In genomic region chr12:57130941-57131340, GRCh38 we compare ENCODE assay signal across 12 cellular contexts. TPM values are rescaled to one million over a fixed set of nuclear protein-coding genes. Genes with fewer than 3 reads are reported as not detected.
A peak's percentile ranks its signal among the peaks of the same experiment; 100 is the strongest.
DNase-seq lines count a peak whose midpoint lies in the region; ATAC-seq, FAIRE-seq and TF ChIP-seq lines count a peak whose summit lies in the region.
"Had no signal": no experiment of that assay in that cellular context is flagged by ENCODE, and none has a peak within 500 bp of the region (broad histone marks: within the 10 kb centered on the region; RNA-seq: fewer than 3 reads in every experiment).

No MANE protein-coding gene starts in this region.

- H3K27me3 ChIP-seq in Caco-2 (replicated peaks; ENCODE audit: control insufficient read depth, insufficient read depth, low read length) (no peaks in the 10 kb centered on the region), HepG2 (ENCODE audit: control insufficient read depth in 1 of 2, insufficient read depth in 2 of 2, low read length in 2 of 2) (no peaks in the 10 kb centered on the region; a peak in 1 of 5 replicates), small intestine (ENCODE audit: control insufficient read depth in 2 of 2, insufficient read depth in 2 of 2, low read length in 2 of 2) (no peaks in the 10 kb centered on the region)
- H3K27me3 ChIP-seq in effector memory CD4-positive, alpha-beta T cell (replicated peaks; ENCODE audit: control insufficient read depth, insufficient read depth, low read length, poor library complexity, severe bottlenecking) = no peaks in the 10 kb centered on the region

- no peaks in the 10 kb centered on the region for H3K27me3 Mint-ChIP-seq in Caco-2 (ENCODE audit: insufficient read depth, unreplicated experiment)
- no peaks in the 10 kb centered on the region for H3K27me3 Mint-ChIP-seq in activated T-helper 17 cell treated with anti-CD3 and anti-CD28 coated beads, Interleukin-2, amount 50 U/mL, for 72 hours
- H3K27me3 Mint-ChIP-seq in activated CD4-positive, alpha-beta T cell treated with anti-CD3 and anti-CD28 coated beads for 36 hours = peaks cover 2% of the 10 kb centered on the region

- TF ChIP-seq EP300 in HepG2 (IDR thresholded peaks at IDR 0.05; ENCODE audit: low read depth in 2 of 2, low read length in 2 of 2) (peak in 1 of 2 experiments; percentile 73; a peak in 2 of 4 replicates), HepG2 (CRISPR knock-in tag; IDR thresholded peaks at IDR 0.05; ENCODE audit: borderline replicate concordance) (no peak)

- H4K20me1 ChIP-seq in HepG2 (ENCODE audit: insufficient read depth, low read length) = peaks cover 31% of the 10 kb centered on the region

- H3K4me3 Mint-ChIP-seq in Caco-2 (ENCODE audit: unreplicated experiment) = peak overlapping the region; percentile 59
- H3K4me3 Mint-ChIP-seq in activated T-helper 17 cell treated with anti-CD3 and anti-CD28 coated beads, Interleukin-2, amount 50 U/mL, for 72 hours = no peak overlapping the region
- H3K4me3 Mint-ChIP-seq in activated CD4-positive, alpha-beta T cell treated with anti-CD3 and anti-CD28 coated beads for 36 hours = no peak overlapping the region
- H3K4me3 Mint-ChIP-seq: activated CD4-positive, alpha-beta T cell treated with anti-CD3 and anti-CD28 coated beads, Interleukin-2, amount 10 ng/mL, durations not matched to agents 7 days and 5 days had no signal

- BruUV-seq in Caco-2 (replicated peaks; lab: Mats Ljungman, UMichigan) = no TSS peak
- no TSS peak for BruUV-seq in HepG2 (replicated peaks; lab: Mats Ljungman, UMichigan)

- H3K4me3 ChIP-seq in Caco-2 (ENCODE audit: low read depth, low read length) (peak overlapping the region; percentile 7; the same call in 1 of the 2 replicates), HepG2 (replicated peaks in 1 of 3; ENCODE audit: insufficient read depth in 1 of 3, low read depth in 2 of 3, low read length in 3 of 3) (peak overlapping the region; percentile 87 to 96 (median 88); a peak in 5 of 6 replicates), small intestine (ENCODE audit: low read depth in 1 of 2, low read length in 2 of 2) (peak overlapping the region in 1 of 2 donors; percentile 78)
- H3K4me3 ChIP-seq in effector memory CD4-positive, alpha-beta T cell (ENCODE audit: insufficient read depth, low read depth, low read length, poor library complexity, severe bottlenecking) = no peak overlapping the region

- H3K27ac ChIP-seq in HepG2 (ENCODE audit: extremely low read length, insufficient read depth, low read length) (peak overlapping the region; percentile 40), small intestine (ENCODE audit: low read depth in 1 of 2, low read length in 1 of 2) (peak overlapping the region; percentile 17 to 29)
- no peak overlapping the region for H3K27ac ChIP-seq in effector memory CD4-positive, alpha-beta T cell (ENCODE audit: insufficient read depth, low read length, poor library complexity, severe bottlenecking)
- H3K27ac ChIP-seq: neutrophil had no signal

- peak overlapping the region; percentile 76 for H3K9ac ChIP-seq in HepG2 (ENCODE audit: insufficient read depth, low read depth, low read length)

- ATAC-seq in activated T-helper 17 cell treated with anti-CD3 and anti-CD28 coated beads, Interleukin-2, amount 50 U/mL, for 72 hours (replicated peaks) = no peak
- ATAC-seq in HepG2 (peak; percentile 18), GM21576 (IDR thresholded peaks at IDR 0.05; ENCODE audit: unreplicated experiment) (no peak)
- ATAC-seq in activated CD4-positive, alpha-beta T cell treated with anti-CD3 and anti-CD28 coated beads for 36 hours = no peak

- TF ChIP-seq CTCF in Caco-2 (IDR thresholded peaks at IDR 0.05; ENCODE audit: insufficient read depth in 1 of 2, low read depth in 1 of 2, low read length in 1 of 2, severe bottlenecking in 1 of 2, unreplicated experiment in 1 of 2) (no peak), HepG2 (CRISPR knock-in tag; IDR thresholded peaks at IDR 0.05) (no peak)

- no peak overlapping the region for H2AFZ ChIP-seq in HepG2 (ENCODE audit: low read length)

- TF ChIP-seq POLR2A in HepG2 (IDR thresholded peaks at IDR 0.05; ENCODE audit: insufficient read depth in 1 of 2, low read depth in 2 of 2, low read length in 2 of 2) = no peak

- H3K36me3 ChIP-seq in Caco-2 (ENCODE audit: control insufficient read depth, insufficient read depth, low read length) (no peaks in the 10 kb centered on the region), HepG2 (replicated peaks in 1 of 2; ENCODE audit: control insufficient read depth in 1 of 2, insufficient read depth in 2 of 2, low read length in 2 of 2) (peaks cover 5 to 7% of the 10 kb centered on the region in 2 experiments; a peak in 2 of 5 replicates), small intestine (ENCODE audit: control insufficient read depth in 2 of 2, insufficient read depth in 2 of 2, low read length in 2 of 2) (peaks cover 0 to 4% of the 10 kb centered on the region in 2 donors)
- H3K36me3 ChIP-seq in effector memory CD4-positive, alpha-beta T cell (ENCODE audit: control insufficient read depth, insufficient read depth, low read length) = no peaks in the 10 kb centered on the region
- H3K36me3 ChIP-seq: neutrophil had no signal

- H3K36me3 Mint-ChIP-seq in Caco-2 (ENCODE audit: insufficient read depth, unreplicated experiment) = peaks cover 35% of the 10 kb centered on the region
- H3K36me3 Mint-ChIP-seq in activated T-helper 17 cell treated with anti-CD3 and anti-CD28 coated beads, Interleukin-2, amount 50 U/mL, for 72 hours (ENCODE audit: low read depth) = no peaks in the 10 kb centered on the region
- H3K36me3 Mint-ChIP-seq in activated CD4-positive, alpha-beta T cell treated with anti-CD3 and anti-CD28 coated beads for 36 hours (ENCODE audit: low read depth) = no peaks in the 10 kb centered on the region

- 14% methylated on average over 2 of the region's 2 CpGs for WGBS in HepG2 (ENCODE audit: low lambda C conversion rate)
- 15 to 46% (median 26%) methylated on average over 2 of the region's 2 CpGs for WGBS in small intestine, 3 donors

- POLR2A ChIA-PET in Caco-2 (lab: Charles Lee) (no interaction called here), HepG2 (lab: Yijun Ruan, JAX) (interaction anchor here (0.7 to 16.0 kb wide), 7 partner anchors 6 to 105 kb away, joined by 3 to 827 read pairs (median 20); partner anchors contain the start of genes LRP1-AS and STAT6)
- POLR2A ChIA-PET in activated CD4-positive, alpha-beta T cell treated with anti-CD3 and anti-CD28 coated beads for 36 hours (lab: Charles Lee) = no interaction called here

- H3K4me1 ChIP-seq in Caco-2 (peaks cover 51% of the 10 kb centered on the region), HepG2 (ENCODE audit: insufficient read depth, low read length) (peaks cover 74% of the 10 kb centered on the region), small intestine (ENCODE audit: control insufficient read depth in 2 of 2, insufficient read depth in 1 of 2, low read depth in 1 of 2, low read length in 1 of 2) (peaks cover 1 to 15% of the 10 kb centered on the region in 2 donors)
- peaks cover 14% of the 10 kb centered on the region for H3K4me1 ChIP-seq in effector memory CD4-positive, alpha-beta T cell (ENCODE audit: control insufficient read depth, insufficient read depth, low read length, poor library complexity, severe bottlenecking)

- H3K27ac Mint-ChIP-seq in Caco-2 (ENCODE audit: unreplicated experiment) = no peak overlapping the region
- H3K27ac Mint-ChIP-seq in activated T-helper 17 cell treated with anti-CD3 and anti-CD28 coated beads, Interleukin-2, amount 50 U/mL, for 72 hours = peak overlapping the region; percentile 6
- no peak overlapping the region for H3K27ac Mint-ChIP-seq in activated CD4-positive, alpha-beta T cell treated with anti-CD3 and anti-CD28 coated beads for 36 hours
- H3K27ac Mint-ChIP-seq: activated CD4-positive, alpha-beta T cell treated with anti-CD3 and anti-CD28 coated beads, Interleukin-2, amount 10 ng/mL, durations not matched to agents 7 days and 5 days had no signal

- no peak for TF ChIP-seq RAD21 in HepG2 (CRISPR knock-in tag; IDR thresholded peaks at IDR 0.05)

- peak overlapping the region; percentile 94 for H3K4me2 ChIP-seq in HepG2 (ENCODE audit: low read depth, low read length)

- DNase-seq in Caco-2 = peak in 1 of 2 experiments; percentile 31
- DNase-seq in HepG2 (ENCODE audit: low spot score) = peak; percentile 73
- DNase-seq in small intestine = peak; percentile 66
- DNase-seq in activated CD4-positive, alpha-beta T cell treated with anti-CD3 and anti-CD28 coated beads for 36 hours = no peak
- DNase-seq in NCI-H146 treated with DMSO at 0.1 percent for 48 hours (lab: John Stamatoyannopoulos, UW; ENCODE audit: unreplicated experiment) = no peak
- DNase-seq in effector memory CD4-positive, alpha-beta T cell = no peak
- DNase-seq: activated CD4-positive, alpha-beta T cell treated with anti-CD3 and anti-CD28 coated beads, Interleukin-2, amount 10 ng/mL, durations not matched to agents 7 days and 5 days; NCI-H1930 had no signal

- intact Hi-C loops in Caco-2 (cut with micrococcal nuclease; ENCODE audit: unreplicated experiment) (no loop called here), HepG2 (cut with micrococcal nuclease; ENCODE audit: unreplicated experiment) (loop anchor here (1.0 kb wide), 1 partner anchor 98 kb away; the partner anchor contains the start of gene SHMT2)
- intact Hi-C loops in activated CD4-positive, alpha-beta T cell treated with anti-CD3 and anti-CD28 coated beads for 36 hours (cut with DNase I, micrococcal nuclease) = no loop called here

- FAIRE-seq in HepG2 (lab: Jason Lieb, UNC) = peak; percentile 81
- no peak for FAIRE-seq in small intestine (lab: Jason Lieb, UNC)

- in situ Hi-C loops in HepG2 (cut with HindIII; ENCODE audit: extremely low pct_ligation_motif_present, low pct_unique_long_range_greater_than_20kb) = loop anchor here (5.0 kb wide), 1 partner anchor 46 kb away; no protein-coding TSS in a partner anchor

- H3K9me3 ChIP-seq in Caco-2 (no peaks in the 10 kb centered on the region), HepG2 (ENCODE audit: low read length) (no peaks in the 10 kb centered on the region), small intestine (ENCODE audit: control insufficient read depth, low read depth) (no peaks in the 10 kb centered on the region)
- H3K9me3 ChIP-seq in effector memory CD4-positive, alpha-beta T cell (ENCODE audit: control insufficient read depth, low read length) = no peaks in the 10 kb centered on the region
- H3K9me3 ChIP-seq: neutrophil had no signal

- H3K9me3 Mint-ChIP-seq in Caco-2 (ENCODE audit: unreplicated experiment) = no peaks in the 10 kb centered on the region
- no peaks in the 10 kb centered on the region for H3K9me3 Mint-ChIP-seq in activated T-helper 17 cell treated with anti-CD3 and anti-CD28 coated beads, Interleukin-2, amount 50 U/mL, for 72 hours
- no peaks in the 10 kb centered on the region for H3K9me3 Mint-ChIP-seq in activated CD4-positive, alpha-beta T cell treated with anti-CD3 and anti-CD28 coated beads for 36 hours (ENCODE audit: low read depth)
- H3K9me3 Mint-ChIP-seq: activated CD4-positive, alpha-beta T cell treated with anti-CD3 and anti-CD28 coated beads, Interleukin-2, amount 10 ng/mL, durations not matched to agents 7 days and 5 days had no signal

- H3K79me2 ChIP-seq in HepG2 (ENCODE audit: insufficient read depth, low read length) = peaks cover 64% of the 10 kb centered on the region

- CTCF ChIA-PET in Caco-2 (lab: Charles Lee) (interaction anchor here (0.6 to 0.8 kb wide), 2 partner anchors 19 to 324 kb away, joined by 3 read pairs; partner anchors contain the start of gene INHBE), HepG2 (lab: Yijun Ruan, JAX; ENCODE audit: low intra/inter-chr PET ratio, low total read pairs) (no interaction called here)
- CTCF ChIA-PET in activated CD4-positive, alpha-beta T cell treated with anti-CD3 and anti-CD28 coated beads for 36 hours (lab: Charles Lee) = interaction anchor here (0.6 to 2.4 kb wide), 5 partner anchors 19 to 91 kb away, joined by 3 to 9 read pairs (median 4); partner anchors contain the start of gene STAT6

- peaks cover 54% of the 10 kb centered on the region for H3K4me1 Mint-ChIP-seq in Caco-2 (ENCODE audit: low read depth, unreplicated experiment)
- no peaks in the 10 kb centered on the region for H3K4me1 Mint-ChIP-seq in activated T-helper 17 cell treated with anti-CD3 and anti-CD28 coated beads, Interleukin-2, amount 50 U/mL, for 72 hours
- peaks cover 22% of the 10 kb centered on the region for H3K4me1 Mint-ChIP-seq in activated CD4-positive, alpha-beta T cell treated with anti-CD3 and anti-CD28 coated beads for 36 hours

RNA-seq across cellular contexts. Expression of gene LRP1, which starts 2.7 kb away (rescaled TPM):
- total RNA-seq in Caco-2 (2022) = 106 and 111 TPM in 2 replicates
- total RNA-seq in activated T-helper 17 cell treated with anti-CD3 and anti-CD28 coated beads, Interleukin-2, amount 50 U/mL, for 72 hours = 10 to 100 TPM in 1 of 2 donors, 1 to 10 TPM in 1; 2.4 to 20.2 TPM
- total RNA-seq in HepG2 (2016; rRNA removed; fragmentation: Illumina TruSeq; extraction: Trizol) = 14.7 and 16.5 TPM in 2 replicates
- 7.0 and 7.1 TPM in 2 replicates for total RNA-seq in HepG2 (2016; cell fraction: cytosol; rRNA removed; fragmentation: Illumina TruSeq; extraction: Trizol; ENCODE audit: low read depth)
- total RNA-seq in HepG2 (2016; cell fraction: insoluble cytoplasmic fraction; rRNA removed; fragmentation: Illumina TruSeq; extraction: Trizol) = 12.6 and 13.0 TPM in 2 replicates
- 9.7 and 10.2 TPM in 2 replicates for total RNA-seq in HepG2 (2016; cell fraction: membrane; rRNA removed; fragmentation: Illumina TruSeq; extraction: Trizol)
- total RNA-seq in HepG2 (2016; cell fraction: nucleus; rRNA removed; fragmentation: Illumina TruSeq; extraction: Trizol) = 47.7 and 58.7 TPM in 2 replicates
- polyA plus RNA-seq in HepG2 (2011; rRNA removed) = 30.8 and 33.6 TPM in 2 replicates
- 30.4 and 39.0 TPM in 2 replicates for polyA plus RNA-seq in HepG2 (2011; cell fraction: cytosol; rRNA removed)
- polyA plus RNA-seq in HepG2 (2011; cell fraction: nucleus; rRNA removed) = 188 and 243 TPM in 2 replicates
- 92.4 and 98.3 TPM in 2 replicates for polyA plus RNA-seq in HepG2 (2012)
- 2.5 TPM in 2 replicates for polyA plus RNA-seq in HepG2 (2016; cell fraction: cytosol; fragmentation: Illumina TruSeq; extraction: Trizol; ENCODE audit: low read depth)
- polyA plus RNA-seq in HepG2 (2016; cell fraction: insoluble cytoplasmic fraction; fragmentation: Illumina TruSeq; extraction: Trizol; ENCODE audit: low read depth) = 11.6 and 18.1 TPM in 2 replicates
- polyA plus RNA-seq in HepG2 (2016; cell fraction: membrane; fragmentation: Illumina TruSeq; extraction: Trizol; ENCODE audit: low read depth) = 4.9 TPM in 2 replicates
- polyA plus RNA-seq in HepG2 (2016; cell fraction: nucleus; fragmentation: Illumina TruSeq; extraction: Trizol; ENCODE audit: insufficient read depth, low read depth) = 95.2 and 99.3 TPM in 2 replicates
- 6.6 and 218 TPM in 2 replicates for polyA minus RNA-seq in HepG2 (2011; rRNA and poly(A)+ RNA removed; ENCODE audit: low replicate concordance)
- polyA minus RNA-seq in HepG2 (2011; cell fraction: cytosol; rRNA and poly(A)+ RNA removed) = 92.2 and 104 TPM in 2 replicates
- 85.0 and 102 TPM in 2 replicates for polyA minus RNA-seq in HepG2 (2011; cell fraction: nucleus; rRNA and poly(A)+ RNA removed)
- 10 to 100 TPM; 24.3 to 47.5 (median 35.8) TPM for polyA plus RNA-seq in small intestine
- 1 to 10 TPM; 1.8 to 2.7 TPM for total RNA-seq in activated CD4-positive, alpha-beta T cell treated with anti-CD3 and anti-CD28 coated beads for 36 hours

RNA-seq across cellular contexts. Expression of gene LRP1-AS, which starts 16.5 kb away (rescaled TPM):
- total RNA-seq in Caco-2 (2022) (not detected in 2 replicates), HepG2 (2016; rRNA removed; fragmentation: Illumina TruSeq; extraction: Trizol) (not detected in 2 replicates)
- total RNA-seq in activated T-helper 17 cell treated with anti-CD3 and anti-CD28 coated beads, Interleukin-2, amount 50 U/mL, for 72 hours = not detected
- not detected in 2 replicates for total RNA-seq in HepG2 (2016; cell fraction: cytosol; rRNA removed; fragmentation: Illumina TruSeq; extraction: Trizol; ENCODE audit: low read depth)
- total RNA-seq in HepG2 (2016; cell fraction: insoluble cytoplasmic fraction; rRNA removed; fragmentation: Illumina TruSeq; extraction: Trizol) = not detected in 2 replicates
- total RNA-seq in HepG2 (2016; cell fraction: membrane; rRNA removed; fragmentation: Illumina TruSeq; extraction: Trizol) = not detected in 2 replicates
- total RNA-seq in HepG2 (2016; cell fraction: nucleus; rRNA removed; fragmentation: Illumina TruSeq; extraction: Trizol) = not detected in 2 replicates
- polyA plus RNA-seq in HepG2 (2011; rRNA removed) (0.20 TPM in 1 of 2 replicates, not detected in the other), small intestine (under 1 TPM in 1 of 3 donors, not detected in 2; 0.15 TPM)
- not detected in 2 replicates for polyA plus RNA-seq in HepG2 (2011; cell fraction: cytosol; rRNA removed)
- not detected in 2 replicates for polyA plus RNA-seq in HepG2 (2011; cell fraction: nucleus; rRNA removed)
- polyA plus RNA-seq in HepG2 (2012) = not detected in 2 replicates
- not detected in 2 replicates for polyA plus RNA-seq in HepG2 (2016; cell fraction: cytosol; fragmentation: Illumina TruSeq; extraction: Trizol; ENCODE audit: low read depth)
- polyA plus RNA-seq in HepG2 (2016; cell fraction: insoluble cytoplasmic fraction; fragmentation: Illumina TruSeq; extraction: Trizol; ENCODE audit: low read depth) = not detected in 2 replicates
- polyA plus RNA-seq in HepG2 (2016; cell fraction: membrane; fragmentation: Illumina TruSeq; extraction: Trizol; ENCODE audit: low read depth) = not detected in 2 replicates
- not detected in 2 replicates for polyA plus RNA-seq in HepG2 (2016; cell fraction: nucleus; fragmentation: Illumina TruSeq; extraction: Trizol; ENCODE audit: insufficient read depth, low read depth)
- polyA minus RNA-seq in HepG2 (2011; rRNA and poly(A)+ RNA removed; ENCODE audit: low replicate concordance) = not detected in 2 replicates
- not detected in 2 replicates for polyA minus RNA-seq in HepG2 (2011; cell fraction: cytosol; rRNA and poly(A)+ RNA removed)
- polyA minus RNA-seq in HepG2 (2011; cell fraction: nucleus; rRNA and poly(A)+ RNA removed) = not detected in 2 replicates
- not detected for total RNA-seq in activated CD4-positive, alpha-beta T cell treated with anti-CD3 and anti-CD28 coated beads for 36 hours
- total RNA-seq: activated CD4-positive, alpha-beta T cell treated with anti-CD3 and anti-CD28 coated beads, Interleukin-2, amount 10 ng/mL, durations not matched to agents 7 days and 5 days had no signal
- polyA plus RNA-seq: adipose tissue had no signal

RNA-seq across cellular contexts. Expression of gene STAT6, which starts 19.8 kb away (rescaled TPM):
- 44.2 and 49.5 TPM in 2 replicates for total RNA-seq in Caco-2 (2022)
- total RNA-seq in activated T-helper 17 cell treated with anti-CD3 and anti-CD28 coated beads, Interleukin-2, amount 50 U/mL, for 72 hours = 100 to 1,000 TPM; 177 to 332 TPM
- total RNA-seq in HepG2 (2016; rRNA removed; fragmentation: Illumina TruSeq; extraction: Trizol) = 19.4 and 28.0 TPM in 2 replicates
- 6.8 and 8.2 TPM in 2 replicates for total RNA-seq in HepG2 (2016; cell fraction: cytosol; rRNA removed; fragmentation: Illumina TruSeq; extraction: Trizol; ENCODE audit: low read depth)
- total RNA-seq in HepG2 (2016; cell fraction: insoluble cytoplasmic fraction; rRNA removed; fragmentation: Illumina TruSeq; extraction: Trizol) = 16.5 and 28.8 TPM in 2 replicates
- total RNA-seq in HepG2 (2016; cell fraction: membrane; rRNA removed; fragmentation: Illumina TruSeq; extraction: Trizol) = 12.1 and 12.8 TPM in 2 replicates
- total RNA-seq in HepG2 (2016; cell fraction: nucleus; rRNA removed; fragmentation: Illumina TruSeq; extraction: Trizol) = 25.5 and 33.3 TPM in 2 replicates
- polyA plus RNA-seq in HepG2 (2011; rRNA removed) = 62.2 and 68.7 TPM in 2 replicates
- 28.2 and 38.4 TPM in 2 replicates for polyA plus RNA-seq in HepG2 (2011; cell fraction: cytosol; rRNA removed)
- 203 and 258 TPM in 2 replicates for polyA plus RNA-seq in HepG2 (2011; cell fraction: nucleus; rRNA removed)
- polyA plus RNA-seq in HepG2 (2012) = 33.9 and 37.3 TPM in 2 replicates
- 3.4 and 3.9 TPM in 2 replicates for polyA plus RNA-seq in HepG2 (2016; cell fraction: cytosol; fragmentation: Illumina TruSeq; extraction: Trizol; ENCODE audit: low read depth)
- 16.5 and 19.0 TPM in 2 replicates for polyA plus RNA-seq in HepG2 (2016; cell fraction: insoluble cytoplasmic fraction; fragmentation: Illumina TruSeq; extraction: Trizol; ENCODE audit: low read depth)
- 8.0 and 8.1 TPM in 2 replicates for polyA plus RNA-seq in HepG2 (2016; cell fraction: membrane; fragmentation: Illumina TruSeq; extraction: Trizol; ENCODE audit: low read depth)
- polyA plus RNA-seq in HepG2 (2016; cell fraction: nucleus; fragmentation: Illumina TruSeq; extraction: Trizol; ENCODE audit: insufficient read depth, low read depth) = 87.2 and 88.4 TPM in 2 replicates
- polyA minus RNA-seq in HepG2 (2011; rRNA and poly(A)+ RNA removed; ENCODE audit: low replicate concordance) = 65.8 and 169 TPM in 2 replicates
- 16.4 and 22.5 TPM in 2 replicates for polyA minus RNA-seq in HepG2 (2011; cell fraction: cytosol; rRNA and poly(A)+ RNA removed)
- 34.6 and 43.3 TPM in 2 replicates for polyA minus RNA-seq in HepG2 (2011; cell fraction: nucleus; rRNA and poly(A)+ RNA removed)
- 100 to 1,000 TPM; 129 to 842 (median 558) TPM for polyA plus RNA-seq in small intestine
- 100 to 1,000 TPM; 250 to 288 TPM for total RNA-seq in activated CD4-positive, alpha-beta T cell treated with anti-CD3 and anti-CD28 coated beads for 36 hours

RNA-seq across cellular contexts. Expression of gene NAB2, which starts 42.0 kb away (rescaled TPM):
- total RNA-seq in Caco-2 (2022) = 15.7 and 16.4 TPM in 2 replicates
- total RNA-seq in activated T-helper 17 cell treated with anti-CD3 and anti-CD28 coated beads, Interleukin-2, amount 50 U/mL, for 72 hours = 10 to 100 TPM; 20.6 to 61.4 TPM
- total RNA-seq in HepG2 (2016; rRNA removed; fragmentation: Illumina TruSeq; extraction: Trizol) = 11.0 and 11.7 TPM in 2 replicates
- 3.0 and 3.6 TPM in 2 replicates for total RNA-seq in HepG2 (2016; cell fraction: cytosol; rRNA removed; fragmentation: Illumina TruSeq; extraction: Trizol; ENCODE audit: low read depth)
- total RNA-seq in HepG2 (2016; cell fraction: insoluble cytoplasmic fraction; rRNA removed; fragmentation: Illumina TruSeq; extraction: Trizol) = 11.0 and 11.7 TPM in 2 replicates
- total RNA-seq in HepG2 (2016; cell fraction: membrane; rRNA removed; fragmentation: Illumina TruSeq; extraction: Trizol) = 6.6 and 6.9 TPM in 2 replicates
- total RNA-seq in HepG2 (2016; cell fraction: nucleus; rRNA removed; fragmentation: Illumina TruSeq; extraction: Trizol) = 5.9 and 6.3 TPM in 2 replicates
- 12.9 and 17.5 TPM in 2 replicates for polyA plus RNA-seq in HepG2 (2011; rRNA removed)
- polyA plus RNA-seq in HepG2 (2011; cell fraction: cytosol; rRNA removed) = 11.8 and 13.8 TPM in 2 replicates
- polyA plus RNA-seq in HepG2 (2011; cell fraction: nucleus; rRNA removed) = 15.3 and 15.9 TPM in 2 replicates
- polyA plus RNA-seq in HepG2 (2012) = 8.1 and 11.0 TPM in 2 replicates
- polyA plus RNA-seq in HepG2 (2016; cell fraction: cytosol; fragmentation: Illumina TruSeq; extraction: Trizol; ENCODE audit: low read depth) = 1.9 and 2.1 TPM in 2 replicates
- 11.1 and 11.2 TPM in 2 replicates for polyA plus RNA-seq in HepG2 (2016; cell fraction: insoluble cytoplasmic fraction; fragmentation: Illumina TruSeq; extraction: Trizol; ENCODE audit: low read depth)
- polyA plus RNA-seq in HepG2 (2016; cell fraction: membrane; fragmentation: Illumina TruSeq; extraction: Trizol; ENCODE audit: low read depth) = 4.3 and 4.7 TPM in 2 replicates
- polyA plus RNA-seq in HepG2 (2016; cell fraction: nucleus; fragmentation: Illumina TruSeq; extraction: Trizol; ENCODE audit: insufficient read depth, low read depth) = 14.2 and 14.8 TPM in 2 replicates
- polyA minus RNA-seq in HepG2 (2011; rRNA and poly(A)+ RNA removed; ENCODE audit: low replicate concordance) = 19.1 and 23.7 TPM in 2 replicates
- polyA minus RNA-seq in HepG2 (2011; cell fraction: cytosol; rRNA and poly(A)+ RNA removed) = 9.8 and 9.9 TPM in 2 replicates
- polyA minus RNA-seq in HepG2 (2011; cell fraction: nucleus; rRNA and poly(A)+ RNA removed) = 5.2 and 7.7 TPM in 2 replicates
- polyA plus RNA-seq in small intestine = 10 to 100 TPM; 11.4 to 21.2 (median 14.9) TPM
- total RNA-seq in activated CD4-positive, alpha-beta T cell treated with anti-CD3 and anti-CD28 coated beads for 36 hours = 10 to 100 TPM; 46.8 to 48.6 TPM

RNA-seq across cellular contexts. Expression of gene NEMP1, which starts 52.4 kb away (rescaled TPM):
- total RNA-seq in Caco-2 (2022) (38.3 and 40.1 TPM in 2 replicates), HepG2 (2016; rRNA removed; fragmentation: Illumina TruSeq; extraction: Trizol) (8.3 and 12.9 TPM in 2 replicates)
- total RNA-seq in activated T-helper 17 cell treated with anti-CD3 and anti-CD28 coated beads, Interleukin-2, amount 50 U/mL, for 72 hours = 100 to 1,000 TPM in 1 of 2 donors, 10 to 100 TPM in 1; 62.3 to 117 TPM
- total RNA-seq in HepG2 (2016; cell fraction: cytosol; rRNA removed; fragmentation: Illumina TruSeq; extraction: Trizol; ENCODE audit: low read depth) = 1.1 and 1.5 TPM in 2 replicates
- 8.4 and 12.6 TPM in 2 replicates for total RNA-seq in HepG2 (2016; cell fraction: insoluble cytoplasmic fraction; rRNA removed; fragmentation: Illumina TruSeq; extraction: Trizol)
- total RNA-seq in HepG2 (2016; cell fraction: membrane; rRNA removed; fragmentation: Illumina TruSeq; extraction: Trizol) = 3.9 and 4.4 TPM in 2 replicates
- 18.4 and 20.1 TPM in 2 replicates for total RNA-seq in HepG2 (2016; cell fraction: nucleus; rRNA removed; fragmentation: Illumina TruSeq; extraction: Trizol)
- polyA plus RNA-seq in HepG2 (2011; rRNA removed) (7.4 and 11.4 TPM in 2 replicates), small intestine (1 to 10 TPM in 1 of 3 donors, under 1 TPM in 2; 0.45 to 3.6 (median 0.54) TPM)
- polyA plus RNA-seq in HepG2 (2011; cell fraction: cytosol; rRNA removed) = 4.1 and 4.8 TPM in 2 replicates
- 14.3 and 15.1 TPM in 2 replicates for polyA plus RNA-seq in HepG2 (2011; cell fraction: nucleus; rRNA removed)
- 4.5 and 6.4 TPM in 2 replicates for polyA plus RNA-seq in HepG2 (2012)
- polyA plus RNA-seq in HepG2 (2016; cell fraction: cytosol; fragmentation: Illumina TruSeq; extraction: Trizol; ENCODE audit: low read depth) = 0.51 and 0.62 TPM in 2 replicates
- 5.7 and 6.0 TPM in 2 replicates for polyA plus RNA-seq in HepG2 (2016; cell fraction: insoluble cytoplasmic fraction; fragmentation: Illumina TruSeq; extraction: Trizol; ENCODE audit: low read depth)
- polyA plus RNA-seq in HepG2 (2016; cell fraction: membrane; fragmentation: Illumina TruSeq; extraction: Trizol; ENCODE audit: low read depth) = 1.6 and 1.9 TPM in 2 replicates
- 24.7 and 25.8 TPM in 2 replicates for polyA plus RNA-seq in HepG2 (2016; cell fraction: nucleus; fragmentation: Illumina TruSeq; extraction: Trizol; ENCODE audit: insufficient read depth, low read depth)
- polyA minus RNA-seq in HepG2 (2011; rRNA and poly(A)+ RNA removed; ENCODE audit: low replicate concordance) = 11.6 and 44.1 TPM in 2 replicates
- polyA minus RNA-seq in HepG2 (2011; cell fraction: cytosol; rRNA and poly(A)+ RNA removed) = 3.4 and 5.6 TPM in 2 replicates
- polyA minus RNA-seq in HepG2 (2011; cell fraction: nucleus; rRNA and poly(A)+ RNA removed) = 11.1 and 11.2 TPM in 2 replicates
- 10 to 100 TPM; 79.0 to 81.1 TPM for total RNA-seq in activated CD4-positive, alpha-beta T cell treated with anti-CD3 and anti-CD28 coated beads for 36 hours

Comparison
In these comparisons a context has a peak if more than half of its experiments do, and no peak if none do; other contexts are left out.
1. DNase-seq: peak in HepG2 (single experiment) and small intestine (single experiment); none in activated CD4-positive, alpha-beta T cell treated with anti-CD3 and anti-CD28 coated beads for 36 hours (single experiment), NCI-H146 treated with DMSO at 0.1 percent for 48 hours (single experiment) and effector memory CD4-positive, alpha-beta T cell (0 of 3).